In the genomic region with DNA sequence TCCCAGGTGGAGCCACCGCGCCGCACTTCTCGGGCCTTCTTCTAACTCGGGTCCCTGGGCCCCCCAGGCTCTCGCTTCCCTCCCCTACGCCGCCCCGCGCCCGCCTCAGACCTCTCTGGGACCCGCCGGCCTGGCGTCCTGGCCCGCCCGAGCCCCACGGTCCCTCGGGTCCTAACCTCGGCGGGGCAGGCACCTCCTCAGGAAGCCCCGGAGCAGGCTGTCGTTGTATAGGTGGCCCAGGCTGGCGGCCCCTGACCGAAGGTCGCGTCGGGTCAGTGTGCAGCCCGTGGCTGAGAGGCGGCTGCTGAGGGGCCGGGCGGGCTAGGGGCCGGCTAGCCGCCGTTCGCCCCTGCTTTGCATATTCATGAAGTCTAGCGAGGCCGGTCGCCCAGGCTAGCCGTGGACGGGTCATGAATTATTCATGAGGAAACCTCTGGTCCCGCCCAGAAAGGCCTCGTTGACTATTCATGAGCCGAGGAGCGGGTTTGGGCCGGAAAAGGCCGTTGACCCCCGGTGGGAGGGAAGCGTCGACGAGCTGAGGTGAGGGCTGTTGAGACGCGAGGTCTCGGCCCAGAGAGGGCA, we compare ENCODE assay signal across 9 cellular contexts. TPM values are rescaled to one million over a fixed set of nuclear protein-coding genes. Genes with fewer than 3 reads are reported as not detected.
DNase-seq lines count a peak whose midpoint lies in the region; ATAC-seq and TF ChIP-seq lines count a peak whose summit lies in the region.
"Had no signal": no experiment of that assay in that cellular context is flagged by ENCODE, and none has a peak within 500 bp of the region (broad histone marks: within the 10 kb centered on the region; RNA-seq: fewer than 3 reads in every experiment).

TSS of gene HORMAD2 (plus strand) at position 513 of the 582 bp plus-strand sequence. CDS start 13,489 bp downstream, outside the sequence.

- H3K4me1 Mint-ChIP-seq in stimulated activated naive CD8-positive, alpha-beta T cell treated with anti-CD3 and anti-CD28 coated beads, Interleukin-15, amount 100 ng/mL, for 72 hours: peaks cover 23% of the 10 kb centered on the region
- peaks cover 22% of the 10 kb centered on the region for H3K4me1 Mint-ChIP-seq in mesothelial cell of epicardium

- no peak within 1 kb of the TSS for H3K4me3 Mint-ChIP-seq in stimulated activated naive CD8-positive, alpha-beta T cell treated with anti-CD3 and anti-CD28 coated beads, Interleukin-15, amount 100 ng/mL, for 72 hours
- H3K4me3 Mint-ChIP-seq in mesothelial cell of epicardium: peak within 1 kb of the TSS; percentile 65

- DNase-seq in stimulated activated naive CD8-positive, alpha-beta T cell treated with anti-CD3 and anti-CD28 coated beads, Interleukin-15, amount 100 ng/mL, for 72 hours: no peak
- no peak for DNase-seq in stimulated activated naive CD8-positive, alpha-beta T cell treated with anti-CD3 and anti-CD28 coated beads, Interleukin-15, Interleukin-2, amounts not matched to agents 100 U/mL and 50 U/mL, for 24 hours
- peak; percentile 33 for DNase-seq in fibroblast of pulmonary artery (ENCODE audit: low read depth)
- peak; percentile 25 to 45 for DNase-seq in mesothelial cell of epicardium (ENCODE audit: low spot score in 2 of 2, unreplicated experiment in 2 of 2)
- no peak for DNase-seq in ureter (ENCODE audit: low spot score)
- no peak for DNase-seq in NCI-H2171 treated with DMSO at 0.1 percent for 48 hours (lab: John Stamatoyannopoulos, UW)
- DNase-seq: NCI-H2107 had no signal

- no peak within 1 kb of the TSS for H3K27ac Mint-ChIP-seq in stimulated activated naive CD8-positive, alpha-beta T cell treated with anti-CD3 and anti-CD28 coated beads, Interleukin-15, amount 100 ng/mL, for 72 hours
- H3K27ac Mint-ChIP-seq in mesothelial cell of epicardium: no peak within 1 kb of the TSS

- H3K4me3 ChIP-seq in fibroblast of pulmonary artery (replicated peaks; ENCODE audit: low read depth, low read length): peak within 1 kb of the TSS; percentile 38

- no peaks in the 10 kb centered on the region for H3K36me3 Mint-ChIP-seq in mesothelial cell of epicardium

- H3K27me3 Mint-ChIP-seq in stimulated activated naive CD8-positive, alpha-beta T cell treated with anti-CD3 and anti-CD28 coated beads, Interleukin-15, amount 100 ng/mL, for 72 hours: peaks cover 48% of the 10 kb centered on the region
- H3K27me3 Mint-ChIP-seq in mesothelial cell of epicardium (ENCODE audit: low read depth): peaks cover 7% of the 10 kb centered on the region

- ATAC-seq in stimulated activated naive CD8-positive, alpha-beta T cell treated with anti-CD3 and anti-CD28 coated beads, Interleukin-15, amount 100 ng/mL, for 72 hours: peak; percentile 23
- ATAC-seq in stimulated activated naive CD8-positive, alpha-beta T cell treated with anti-CD3 and anti-CD28 coated beads, Interleukin-15, Interleukin-2, amounts not matched to agents 100 U/mL and 50 U/mL, for 24 hours: no peak
- no peak for ATAC-seq in HG03175 (IDR thresholded peaks at IDR 0.05; ENCODE audit: unreplicated experiment)
- ATAC-seq in HG03135 (IDR thresholded peaks at IDR 0.05; ENCODE audit: unreplicated experiment): no peak

- no peak for TF ChIP-seq CTCF in fibroblast of pulmonary artery (IDR thresholded peaks at IDR 0.05; ENCODE audit: low read length, missing control alignments)
- no peak for TF ChIP-seq CTCF in mesothelial cell of epicardium (IDR thresholded peaks at IDR 0.05; ENCODE audit: unreplicated experiment)

- H3K9me3 Mint-ChIP-seq in stimulated activated naive CD8-positive, alpha-beta T cell treated with anti-CD3 and anti-CD28 coated beads, Interleukin-15, amount 100 ng/mL, for 72 hours: no peaks in the 10 kb centered on the region
- H3K9me3 Mint-ChIP-seq in mesothelial cell of epicardium: peaks cover 6% of the 10 kb centered on the region

RNA-seq across cellular contexts. Expression of gene HORMAD2, which starts in this region (rescaled TPM):
- total RNA-seq in mesothelial cell of epicardium (0.23 to 0.47 TPM in 2 of 3 replicates, not detected in the other), ureter (not detected)

Comparison
In these comparisons a context has a peak if more than half of its experiments do, and no peak if none do; other contexts are left out.
1. Peak in DNase-seq in mesothelial cell of epicardium; RNA of the gene not detected or under 1 TPM.